ENCODE assay signal across 34 cellular contexts in the genomic region with DNA sequence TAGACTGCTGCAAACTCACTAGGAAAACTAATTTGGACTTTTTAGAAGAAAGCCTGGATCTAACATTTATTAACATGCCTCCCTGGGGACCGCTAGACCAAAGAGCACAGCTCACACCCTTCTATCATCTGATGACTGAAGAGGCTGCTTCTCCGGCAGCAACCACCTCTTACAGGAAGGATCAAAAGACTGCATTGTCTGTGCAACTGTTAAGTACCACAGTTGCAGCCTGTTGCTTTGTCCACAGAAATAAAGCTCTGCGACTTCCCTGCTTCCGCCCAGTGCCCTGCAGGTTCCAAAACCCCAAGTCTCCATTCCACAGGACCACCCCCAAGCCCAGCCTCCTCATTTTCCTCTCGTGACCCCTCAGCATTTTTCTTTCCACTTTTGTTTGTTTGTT.
"Had no signal": no experiment of that assay in that cellular context is flagged by ENCODE, and none has a peak within 500 bp of the region (broad histone marks: within the 10 kb centered on the region; RNA-seq: fewer than 3 reads in every experiment).

No MANE protein-coding gene starts in this region.

- H3K36me3 ChIP-seq: SJCRH30 had no signal

- H3K9ac ChIP-seq: SK-N-SH had no signal

- H3K27ac ChIP-seq: SJCRH30 had no signal

- H3K4me2 ChIP-seq: SK-N-SH had no signal

- H3K27me3 ChIP-seq: SJCRH30 had no signal

- H3K9me3 Mint-ChIP-seq: activated CD4-positive, alpha-beta memory T cell treated with anti-CD3 and anti-CD28 coated beads for 36 hours; activated naive CD4-positive, alpha-beta T cell treated with anti-CD3 and anti-CD28 coated beads for 36 hours; activated naive CD4-positive, alpha-beta T cell treated with anti-CD3 and anti-CD28 coated beads, Interleukin-2, amount 50 U/mL, for 72 hours; activated naive CD8-positive, alpha-beta T cell treated with anti-CD3 and anti-CD28 coated beads, Interleukin-2, amount 50 U/mL, for 24 hours; activated T-cell treated with anti-CD3 and anti-CD28 coated beads, Interleukin-2, amount 50 U/mL, for 4 hours; activated T-helper 1 cell treated with anti-CD3 and anti-CD28 coated beads, Interleukin-12 subunit alpha, Interleukin-12 subunit beta, Interleukin-2, Interleukin-4 antibody, amounts not matched to agents 30 ng/mL and 10 ng/mL and 1 ng/mL, durations not matched to agents 14 hours and 24 hours and 36 hours; T-helper 1 cell treated with Interleukin-12 subunit alpha and Interleukin-12 subunit beta and Interleukin-4 antibody, amounts not matched to agents 30 μg/mL and 1 μg/mL, for 36 hours; T-helper 2 cell treated with Interferon-gamma antibody and Interleukin-4, amounts not matched to agents 5 μg/mL and 100 μg/mL, for 36 hours; WTC11 had no signal

- H3K4me1 Mint-ChIP-seq: activated naive CD8-positive, alpha-beta T cell treated with anti-CD3 and anti-CD28 coated beads, Interleukin-2, amount 50 U/mL, for 24 hours had no signal

- H3K36me3 Mint-ChIP-seq: activated CD4-positive, alpha-beta memory T cell treated with anti-CD3 and anti-CD28 coated beads for 36 hours; activated naive CD4-positive, alpha-beta T cell treated with anti-CD3 and anti-CD28 coated beads, Interleukin-2, amount 50 U/mL, for 72 hours; WTC11 had no signal

- H3K4me3 Mint-ChIP-seq: activated CD4-positive, alpha-beta memory T cell treated with anti-CD3 and anti-CD28 coated beads for 36 hours; activated naive CD4-positive, alpha-beta T cell treated with anti-CD3 and anti-CD28 coated beads for 36 hours; activated naive CD8-positive, alpha-beta T cell treated with anti-CD3 and anti-CD28 coated beads, Interleukin-2, amount 50 U/mL, for 24 hours; activated T-cell treated with anti-CD3 and anti-CD28 coated beads, Interleukin-2, amount 50 U/mL, for 4 hours; activated T-helper 1 cell treated with anti-CD3 and anti-CD28 coated beads, Interleukin-12 subunit alpha, Interleukin-12 subunit beta, Interleukin-2, Interleukin-4 antibody, amounts not matched to agents 30 ng/mL and 10 ng/mL and 1 ng/mL, durations not matched to agents 14 hours and 24 hours and 36 hours; brain; T-helper 1 cell treated with Interleukin-12 subunit alpha and Interleukin-12 subunit beta and Interleukin-4 antibody, amounts not matched to agents 30 μg/mL and 1 μg/mL, for 36 hours; T-helper 2 cell treated with Interferon-gamma antibody and Interleukin-4, amounts not matched to agents 5 μg/mL and 100 μg/mL, for 36 hours; WTC11 had no signal

- H3K4me3 ChIP-seq: SJCRH30 had no signal

- ATAC-seq: activated CD4-positive, CD25-positive, alpha-beta regulatory T cell treated with anti-CD3 and anti-CD28 coated beads, Interleukin-2, amount 50 U/mL, for 24 hours; activated naive CD4-positive, alpha-beta T cell treated with anti-CD3 and anti-CD28 coated beads, Interleukin-2, amount 50 U/mL, for 72 hours; activated naive CD8-positive, alpha-beta T cell treated with anti-CD3 and anti-CD28 coated beads, Interleukin-2, amount 50 U/mL, for 24 hours; activated T-cell treated with anti-CD3 and anti-CD28 coated beads, Interleukin-2, amount 50 U/mL, for 4 hours; Panc1; WTC11 had no signal

- DNase-seq: activated CD4-positive, alpha-beta memory T cell treated with anti-CD3 and anti-CD28 coated beads for 36 hours; activated CD4-positive, alpha-beta T cell treated with anti-CD3 and anti-CD28 coated beads for 4 hours; activated CD4-positive, alpha-beta T cell treated with anti-CD3 and anti-CD28 coated beads, Interleukin-2, amount 50 U/mL, for 1 hour; activated CD8-positive, alpha-beta memory T cell treated with anti-CD3 and anti-CD28 coated beads, Interleukin-2, amount 50 U/mL, for 4 hours; activated gamma-delta T cell treated with Interleukin-2 at 50 U/mL for 16 hours; activated naive CD4-positive, alpha-beta T cell treated with anti-CD3 and anti-CD28 coated beads for 36 hours; activated naive CD8-positive, alpha-beta T cell treated with anti-CD3 and anti-CD28 coated beads, Interleukin-2, amount 50 U/mL, for 24 hours; activated T-cell treated with anti-CD3 and anti-CD28 coated beads for 4 hours; activated T-cell treated with anti-CD3 and anti-CD28 coated beads, Interleukin-2, amount 50 U/mL, for 4 hours; anterior cingulate cortex; caudate nucleus; Karpas-422; NCI-H1105; NCI-H1417 treated with DMSO at 0.1 percent for 48 hours; NCI-H187 treated with DMSO at 0.1 percent for 48 hours; NCI-H2081; NCI-H2171 treated with DMSO at 0.1 percent for 48 hours; NCI-H2227 treated with DMSO at 0.1 percent for 48 hours; NCI-H446; NCI-H524; NCI-H69; SHP77; SJCRH30; SK-N-SH had no signal

- H3K27ac Mint-ChIP-seq: activated CD4-positive, alpha-beta memory T cell treated with anti-CD3 and anti-CD28 coated beads for 36 hours; activated naive CD4-positive, alpha-beta T cell treated with anti-CD3 and anti-CD28 coated beads for 36 hours; activated naive CD4-positive, alpha-beta T cell treated with anti-CD3 and anti-CD28 coated beads, Interleukin-2, amount 50 U/mL, for 72 hours; activated naive CD8-positive, alpha-beta T cell treated with anti-CD3 and anti-CD28 coated beads, Interleukin-2, amount 50 U/mL, for 24 hours; activated T-helper 1 cell treated with anti-CD3 and anti-CD28 coated beads, Interleukin-12 subunit alpha, Interleukin-12 subunit beta, Interleukin-2, Interleukin-4 antibody, amounts not matched to agents 30 ng/mL and 10 ng/mL and 1 ng/mL, durations not matched to agents 14 hours and 24 hours and 36 hours; T-helper 1 cell treated with Interleukin-12 subunit alpha and Interleukin-12 subunit beta and Interleukin-4 antibody, amounts not matched to agents 30 μg/mL and 1 μg/mL, for 36 hours; T-helper 2 cell treated with Interferon-gamma antibody and Interleukin-4, amounts not matched to agents 5 μg/mL and 100 μg/mL, for 36 hours; WTC11 had no signal

- FAIRE-seq: bronchial epithelial cell, TTC549 had no signal

- H3K9me3 ChIP-seq: SK-N-SH had no signal

- H3K27me3 Mint-ChIP-seq: activated CD4-positive, alpha-beta memory T cell treated with anti-CD3 and anti-CD28 coated beads for 36 hours had no signal
